19 cellular contexts compared by ENCODE assay signal in genomic region chr1:232786845-232787455, GRCh38. TPM values are rescaled to one million over a fixed set of nuclear protein-coding genes. Genes with fewer than 3 reads are reported as not detected.
DNase-seq lines count a peak whose midpoint lies in the region; ATAC-seq and TF ChIP-seq lines count a peak whose summit lies in the region.
"Had no signal": no experiment of that assay in that cellular context is flagged by ENCODE, and none has a peak within 500 bp of the region (broad histone marks: within the 10 kb centered on the region; RNA-seq: fewer than 3 reads in every experiment).

No MANE protein-coding gene starts in this region.

- ATAC-seq in CD4-positive, alpha-beta T cell (ENCODE audit: poor library complexity) = peak; percentile 59
- ATAC-seq in left cardiac atrium = no peak
- no peak for ATAC-seq in HG02973 (IDR thresholded peaks at IDR 0.05; ENCODE audit: unreplicated experiment)
- ATAC-seq: activated T-cell treated with anti-CD3 and anti-CD28 coated beads, Interleukin-2, amount 50 U/mL, for 4 hours; WTC11 had no signal

- POLR2A ChIA-PET in CD4-positive, alpha-beta T cell (lab: Charles Lee) = interaction anchor here (0.8 to 1.3 kb wide), 3 partner anchors 14 to 137 kb away, joined by 3 read pairs; no protein-coding TSS in a partner anchor

- no peak overlapping the region for H3K4me3 Mint-ChIP-seq in CD4-positive, alpha-beta T cell
- peak overlapping the region; percentile 4 to 59 (median 15) for H3K4me3 Mint-ChIP-seq in immature natural killer cell
- H3K4me3 Mint-ChIP-seq: activated naive CD4-positive, alpha-beta T cell treated with anti-CD3 and anti-CD28 coated beads for 36 hours; activated T-cell treated with anti-CD3 and anti-CD28 coated beads, Interleukin-2, amount 50 U/mL, for 4 hours; WTC11 had no signal

- no peaks in the 10 kb centered on the region for H3K27me3 ChIP-seq in CD4-positive, alpha-beta T cell (ENCODE audit: control insufficient read depth, insufficient read depth, low read length)
- H3K27me3 ChIP-seq: upper lobe of left lung had no signal

- H3K27ac Mint-ChIP-seq in CD4-positive, alpha-beta T cell = no peak overlapping the region
- H3K27ac Mint-ChIP-seq in immature natural killer cell = peak overlapping the region in 3 of 6 donors; percentile 11 to 85 (median 60)
- H3K27ac Mint-ChIP-seq: activated naive CD4-positive, alpha-beta T cell treated with anti-CD3 and anti-CD28 coated beads for 36 hours; WTC11 had no signal

- H3K27ac ChIP-seq in CD4-positive, alpha-beta T cell (ENCODE audit: low read depth, low read length) = no peak overlapping the region
- H3K27ac ChIP-seq: psoas muscle, upper lobe of left lung had no signal

- H3K27me3 Mint-ChIP-seq in CD4-positive, alpha-beta T cell = no peaks in the 10 kb centered on the region
- H3K27me3 Mint-ChIP-seq in immature natural killer cell (ENCODE audit: low read depth in 3 of 3) = peaks cover 0 to 4% (median 0%) of the 10 kb centered on the region in 3 donors

- DNase-seq in NCI-H2171 treated with DMSO at 0.1 percent for 48 hours (lab: John Stamatoyannopoulos, UW) (peak; percentile 29), NCI-H2171 (lab: John Stamatoyannopoulos, UW) (no peak), NOMO-1 treated with dmso at 0.1 percent for 144 hours (lab: John Stamatoyannopoulos, UW; ENCODE audit: unreplicated experiment) (peak; percentile 68), immature natural killer cell (peak; percentile 26 to 39 (median 33)), left cardiac atrium (no peak), NCI-H1092 treated with DMSO at 0.1 percent for 48 hours (lab: John Stamatoyannopoulos, UW) (no peak)
- peak in 1 of 10 experiments; percentile 14 for DNase-seq in CD4-positive, alpha-beta T cell
- DNase-seq: activated CD8-positive, alpha-beta memory T cell treated with anti-CD3 and anti-CD28 coated beads for 24 hours; activated naive CD4-positive, alpha-beta T cell treated with anti-CD3 and anti-CD28 coated beads for 36 hours; activated T-cell treated with anti-CD3 and anti-CD28 coated beads, Interleukin-2, amount 50 U/mL, for 4 hours; anterior cingulate cortex; DMS53; kidney glomerular epithelial cell; OCI-M1; psoas muscle; SK-N-SH had no signal

- H3K4me1 Mint-ChIP-seq in CD4-positive, alpha-beta T cell (ENCODE audit: low read depth) = peaks cover 8% of the 10 kb centered on the region
- H3K4me1 Mint-ChIP-seq in immature natural killer cell = peaks cover 17 to 19% of the 10 kb centered on the region in 2 donors

- H3K9me3 Mint-ChIP-seq in CD4-positive, alpha-beta T cell = no peaks in the 10 kb centered on the region
- H3K9me3 Mint-ChIP-seq in immature natural killer cell = no peaks in the 10 kb centered on the region
- H3K9me3 Mint-ChIP-seq: activated naive CD4-positive, alpha-beta T cell treated with anti-CD3 and anti-CD28 coated beads for 36 hours; activated T-cell treated with anti-CD3 and anti-CD28 coated beads, Interleukin-2, amount 50 U/mL, for 4 hours had no signal

- intact Hi-C loops in CD4-positive, alpha-beta T cell (cut with DNase I, micrococcal nuclease) = no loop called here
- intact Hi-C loops in left cardiac atrium (cut with DNase I) = no loop called here

- no peak for TF ChIP-seq CTCF in CD4-positive, alpha-beta T cell (IDR thresholded peaks at IDR 0.05)

- no peaks in the 10 kb centered on the region for H3K36me3 Mint-ChIP-seq in CD4-positive, alpha-beta T cell (ENCODE audit: low read depth)
- H3K36me3 Mint-ChIP-seq in immature natural killer cell = no peaks in the 10 kb centered on the region
- H3K36me3 Mint-ChIP-seq: WTC11 had no signal

- no peaks in the 10 kb centered on the region for H3K9me3 ChIP-seq in CD4-positive, alpha-beta T cell (ENCODE audit: control insufficient read depth, low read length)
- H3K9me3 ChIP-seq: psoas muscle, SK-N-SH, upper lobe of left lung had no signal

- CTCF ChIA-PET in CD4-positive, alpha-beta T cell (lab: Charles Lee) = interaction anchor here (1.0 kb wide), 1 partner anchor 119 kb away, joined by 3 read pairs; no protein-coding TSS in a partner anchor

RNA-seq across cellular contexts. Expression of gene MAP10, which starts 18.3 kb away (rescaled TPM):
- total RNA-seq in CD4-positive, alpha-beta T cell = 1 to 10 TPM in 1 of 2 experiments, under 1 TPM in 1; 0.99 to 1.2 TPM
- polyA plus RNA-seq in immature natural killer cell = 1 to 10 TPM in 1 of 3 donors, under 1 TPM in 2; 0.55 to 1.7 (median 0.81) TPM
- 1 to 10 TPM; 2.5 to 3.0 TPM for total RNA-seq in left cardiac atrium

Comparison
In these comparisons a context has a peak if more than half of its experiments do, and no peak if none do; other contexts are left out.
1. DNase-seq: peak in NCI-H2171 treated with DMSO at 0.1 percent for 48 hours (single experiment), NOMO-1 treated with dmso at 0.1 percent for 144 hours (single experiment) and immature natural killer cell (3 of 3); none in NCI-H2171 (single experiment), left cardiac atrium (single experiment) and NCI-H1092 treated with DMSO at 0.1 percent for 48 hours (single experiment).